In the genomic region with DNA sequence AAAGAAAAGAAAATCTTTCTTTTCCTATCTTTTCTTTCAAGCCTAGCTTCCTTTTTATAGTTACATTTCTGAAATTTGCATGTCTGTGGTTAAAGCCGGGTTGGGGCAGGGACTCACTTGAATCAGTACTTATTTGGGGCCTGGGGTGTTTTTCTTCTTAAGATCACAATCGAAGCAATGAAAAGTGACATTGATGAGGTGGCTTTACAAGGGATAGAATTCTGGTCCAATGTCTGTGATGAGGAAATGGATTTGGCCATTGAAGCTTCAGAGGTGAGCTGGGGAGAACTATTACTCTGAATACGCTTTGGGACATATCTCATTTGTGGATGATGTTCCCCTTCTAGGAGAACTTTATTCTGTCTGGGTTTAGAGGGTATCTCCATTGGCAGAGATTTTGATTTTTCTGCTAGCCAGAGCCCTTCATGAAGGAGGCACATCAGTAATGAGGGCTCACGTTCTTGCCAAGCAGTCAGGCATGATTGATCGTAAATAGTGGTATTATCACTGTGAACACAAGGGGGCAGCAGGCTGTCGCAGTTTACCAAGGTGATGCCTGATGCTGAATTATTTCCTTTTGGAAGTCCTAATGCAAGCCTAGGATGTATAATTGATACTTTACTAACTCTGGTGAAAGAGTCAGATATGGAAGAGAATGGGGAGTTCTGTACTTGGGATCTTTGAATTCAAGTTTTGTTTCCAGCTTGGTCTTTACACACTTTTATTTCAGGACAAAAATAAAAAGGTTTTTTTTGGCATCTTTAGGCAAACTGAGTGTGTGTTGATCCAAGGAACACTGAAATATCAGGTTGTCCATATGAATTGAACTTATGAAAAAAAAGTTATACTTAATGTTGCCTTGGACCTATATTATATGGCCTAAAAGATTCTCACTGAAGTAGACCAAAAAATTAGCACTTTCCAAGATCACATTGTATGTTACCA, we compare ENCODE assay signal across 1 cellular context.
TF ChIP-seq lines count a peak whose summit lies in the region.

No MANE protein-coding gene starts in this region.

TF ChIP-seq in GM23338, 12 proteins besides CTCF, POLR2A, EP300 and RAD21 (continued from another document):
- TF ChIP-seq, protein P1, sequence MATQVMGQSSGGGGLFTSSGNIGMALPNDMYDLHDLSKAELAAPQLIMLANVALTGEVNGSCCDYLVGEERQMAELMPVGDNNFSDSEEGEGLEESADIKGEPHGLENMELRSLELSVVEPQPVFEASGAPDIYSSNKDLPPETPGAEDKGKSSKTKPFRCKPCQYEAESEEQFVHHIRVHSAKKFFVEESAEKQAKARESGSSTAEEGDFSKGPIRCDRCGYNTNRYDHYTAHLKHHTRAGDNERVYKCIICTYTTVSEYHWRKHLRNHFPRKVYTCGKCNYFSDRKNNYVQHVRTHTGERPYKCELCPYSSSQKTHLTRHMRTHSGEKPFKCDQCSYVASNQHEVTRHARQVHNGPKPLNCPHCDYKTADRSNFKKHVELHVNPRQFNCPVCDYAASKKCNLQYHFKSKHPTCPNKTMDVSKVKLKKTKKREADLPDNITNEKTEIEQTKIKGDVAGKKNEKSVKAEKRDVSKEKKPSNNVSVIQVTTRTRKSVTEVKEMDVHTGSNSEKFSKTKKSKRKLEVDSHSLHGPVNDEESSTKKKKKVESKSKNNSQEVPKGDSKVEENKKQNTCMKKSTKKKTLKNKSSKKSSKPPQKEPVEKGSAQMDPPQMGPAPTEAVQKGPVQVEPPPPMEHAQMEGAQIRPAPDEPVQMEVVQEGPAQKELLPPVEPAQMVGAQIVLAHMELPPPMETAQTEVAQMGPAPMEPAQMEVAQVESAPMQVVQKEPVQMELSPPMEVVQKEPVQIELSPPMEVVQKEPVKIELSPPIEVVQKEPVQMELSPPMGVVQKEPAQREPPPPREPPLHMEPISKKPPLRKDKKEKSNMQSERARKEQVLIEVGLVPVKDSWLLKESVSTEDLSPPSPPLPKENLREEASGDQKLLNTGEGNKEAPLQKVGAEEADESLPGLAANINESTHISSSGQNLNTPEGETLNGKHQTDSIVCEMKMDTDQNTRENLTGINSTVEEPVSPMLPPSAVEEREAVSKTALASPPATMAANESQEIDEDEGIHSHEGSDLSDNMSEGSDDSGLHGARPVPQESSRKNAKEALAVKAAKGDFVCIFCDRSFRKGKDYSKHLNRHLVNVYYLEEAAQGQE (IDR thresholded peaks at IDR 0.05; ENCODE audit: unreplicated experiment), result no peak
